ENCODE assay signal across 27 cellular contexts in the genomic region with DNA sequence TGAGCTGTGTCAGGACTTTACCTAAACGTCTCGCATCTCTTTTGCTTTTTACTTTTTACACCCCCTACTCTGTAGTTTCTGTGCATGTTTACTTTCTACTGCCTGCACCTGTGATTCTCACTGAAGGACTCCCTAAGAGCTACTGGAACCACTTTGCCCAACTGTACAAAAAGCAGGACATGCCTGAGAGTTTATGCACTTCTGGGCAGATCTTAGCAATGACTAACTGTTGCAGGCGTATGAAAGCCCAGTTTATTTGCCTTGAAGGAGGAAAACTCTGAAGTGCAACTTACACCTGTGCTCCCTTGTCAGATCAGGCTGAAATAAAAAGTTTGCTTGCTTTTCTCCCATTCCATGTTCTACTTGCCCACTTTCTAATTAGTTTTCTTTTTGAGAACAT.
"Had no signal": no experiment of that assay in that cellular context is flagged by ENCODE, and none has a peak within 500 bp of the region (broad histone marks: within the 10 kb centered on the region; RNA-seq: fewer than 3 reads in every experiment).

No MANE protein-coding gene starts in this region.

- ATAC-seq: activated CD4-positive, alpha-beta T cell treated with anti-CD3 and anti-CD28 coated beads for 36 hours; esophagus mucosa; heart right ventricle; left lobe of liver; pancreas; psoas muscle; stimulated activated memory B cell treated with anti-CD40 and anti-IgM and Interleukin-4, amounts not matched to agents 10 μg/mL and 1 μg/mL and 100 μg/mL, for 72 hours; stimulated activated naive CD8-positive, alpha-beta T cell treated with anti-CD3 and anti-CD28 coated beads, Interleukin-15, amount 100 ng/mL, for 72 hours; T-cell had no signal

- H3K27me3 ChIP-seq: heart right ventricle, pancreas, sigmoid colon had no signal

- H3K4me3 ChIP-seq: heart right ventricle, pancreas, psoas muscle, sigmoid colon, smooth muscle cell had no signal

- H3K9me3 ChIP-seq: pancreas, psoas muscle, sigmoid colon had no signal

- H3K4me1 ChIP-seq: heart right ventricle, pancreas, psoas muscle, sigmoid colon had no signal

- H3K36me3 ChIP-seq: heart right ventricle, pancreas, sigmoid colon had no signal

- DNase-seq: activated CD4-positive, alpha-beta memory T cell treated with anti-CD3 and anti-CD28 coated beads for 36 hours; activated CD4-positive, alpha-beta T cell treated with anti-CD3 and anti-CD28 coated beads for 36 hours; activated CD4-positive, CD25-positive, alpha-beta regulatory T cell; activated CD8-positive, alpha-beta memory T cell treated with anti-CD3 and anti-CD28 coated beads, Interleukin-2, amount 50 U/mL, for 4 hours; activated gamma-delta T cell; activated naive CD4-positive, alpha-beta T cell treated with anti-CD3 and anti-CD28 coated beads, Interleukin-2, amount 50 U/mL, for 16 hours; activated T-cell treated with anti-CD3 and anti-CD28 coated beads, Interleukin-2, amount 50 U/mL, for 1 hour; amniotic stem cell; caudate nucleus; foreskin fibroblast; heart right ventricle; kidney glomerular epithelial cell; naive B cell; nucleus accumbens; pancreas; psoas muscle; sigmoid colon; stimulated activated CD4-positive, alpha-beta T cell treated with anti-CD3 and anti-CD28 coated beads, Interleukin-1b, Interleukin-23, amount 100 ng/mL, for 48 hours; stimulated activated CD4-positive, alpha-beta T cell treated with anti-CD3 and anti-CD28 coated beads, Interleukin-4, amount 100 ng/mL, for 4 hours; stimulated activated CD8-positive, alpha-beta memory T cell treated with anti-CD3 and anti-CD28 coated beads, Interleukin-4, amount 100 ng/mL, for 48 hours; stimulated activated naive CD8-positive, alpha-beta T cell treated with anti-CD3 and anti-CD28 coated beads, Interleukin-15, amount 100 ng/mL, for 72 hours; substantia nigra; T-cell had no signal

- H3K4me2 ChIP-seq: smooth muscle cell had no signal

- H3K27ac ChIP-seq: heart right ventricle, pancreas, psoas muscle, sigmoid colon had no signal
